Comparison of ENCODE assay signal across 8 cellular contexts in genomic region chr10:3935141-3935540, GRCh38.
A peak's percentile ranks its signal among the peaks of the same experiment; 100 is the strongest.
DNase-seq lines count a peak whose midpoint lies in the region; ATAC-seq and TF ChIP-seq lines count a peak whose summit lies in the region.

No MANE protein-coding gene starts in this region.

- H3K4me3 ChIP-seq in cardiac fibroblast (replicated peaks in 1 of 2; ENCODE audit: low read depth in 2 of 2, low read length in 2 of 2) = peak overlapping the region; percentile 5 to 33
- no peak overlapping the region for H3K4me3 ChIP-seq in muscle layer of duodenum (ENCODE audit: low read depth in 1 of 2, low read length in 2 of 2)
- peak overlapping the region; percentile 35 for H3K4me3 ChIP-seq in suprapubic skin

- H3K27me3 ChIP-seq in muscle layer of duodenum (ENCODE audit: low read depth, low read length) = no peaks in the 10 kb centered on the region
- H3K27me3 ChIP-seq in suprapubic skin = no peaks in the 10 kb centered on the region

- H3K27ac ChIP-seq in muscle layer of duodenum (ENCODE audit: low read length) (peak overlapping the region; percentile 68), suprapubic skin (peak overlapping the region; percentile 83)

- H3K4me1 Mint-ChIP-seq in T-helper 17 cell = peaks cover 28% of the 10 kb centered on the region

- H3K9me3 ChIP-seq in T-helper 17 cell (ENCODE audit: control insufficient read depth, low read length, poor library complexity, severe bottlenecking) = no peaks in the 10 kb centered on the region
- H3K9me3 ChIP-seq in muscle layer of duodenum (ENCODE audit: control insufficient read depth in 1 of 2, low read length in 2 of 2) = no peaks in the 10 kb centered on the region
- H3K9me3 ChIP-seq in suprapubic skin = no peaks in the 10 kb centered on the region

- peak; percentile 23 for TF ChIP-seq CTCF in GM10266 (IDR thresholded peaks at IDR 0.05; ENCODE audit: control insufficient read depth, insufficient read depth, low read depth, missing control alignments)
- peak; percentile 28 for TF ChIP-seq CTCF in cardiac fibroblast (IDR thresholded peaks at IDR 0.05; ENCODE audit: low read depth, low read length)
- no peak for TF ChIP-seq CTCF in suprapubic skin (IDR thresholded peaks at IDR 0.05)

- H3K4me3 Mint-ChIP-seq in T-helper 17 cell = peak overlapping the region; percentile 93

- WGBS in suprapubic skin = 15% methylated on average over 11 of the region's 11 CpGs

- H3K36me3 Mint-ChIP-seq in T-helper 17 cell (ENCODE audit: low read depth) = peaks cover 9% of the 10 kb centered on the region

- DNase-seq in GM10266 (ENCODE audit: extremely low spot score) = peak; percentile 91
- DNase-seq in HCEC 1CT = peak; percentile 49
- peak in 1 of 3 donors; percentile 20 for DNase-seq in T-helper 17 cell
- peak; percentile 89 to 90 for DNase-seq in cardiac fibroblast (ENCODE audit: low read depth in 2 of 2)
- DNase-seq in suprapubic skin (ENCODE audit: low spot score in 2 of 2) = no peak
- no peak for DNase-seq in NCI-H1930 (lab: John Stamatoyannopoulos, UW)
- no peak for DNase-seq in NCI-H1436 (lab: John Stamatoyannopoulos, UW)

- ATAC-seq in T-helper 17 cell = peak; percentile 93

- H3K36me3 ChIP-seq in muscle layer of duodenum (ENCODE audit: control insufficient read depth in 1 of 2, insufficient read depth in 2 of 2, low read length in 2 of 2) (peaks cover 0 to 5% of the 10 kb centered on the region in 2 donors), suprapubic skin (no peaks in the 10 kb centered on the region)

- no peaks in the 10 kb centered on the region for H3K4me1 ChIP-seq in muscle layer of duodenum (ENCODE audit: control insufficient read depth in 1 of 2, insufficient read depth in 2 of 2, low read length in 2 of 2)
- H3K4me1 ChIP-seq in suprapubic skin = peaks cover 22% of the 10 kb centered on the region

- no peaks in the 10 kb centered on the region for H3K27me3 Mint-ChIP-seq in T-helper 17 cell

- TF ChIP-seq POLR2A in suprapubic skin (IDR thresholded peaks at IDR 0.05) = no peak

- H3K27ac Mint-ChIP-seq in T-helper 17 cell = peak overlapping the region; percentile 99

- no peak for TF ChIP-seq EP300 in suprapubic skin (IDR thresholded peaks at IDR 0.05)

Comparison
In these comparisons a context has a peak if more than half of its experiments do, and no peak if none do; other contexts are left out.
1. DNase-seq: peak in GM10266 (single experiment), HCEC 1CT (single experiment) and cardiac fibroblast (2 of 2); none in suprapubic skin (0 of 2), NCI-H1930 (0 of 2) and NCI-H1436 (single experiment).
2. CTCF ChIP-seq: peak in GM10266 (single experiment) and cardiac fibroblast (single experiment); none in suprapubic skin (0 of 2).
3. H3K4me3 ChIP-seq: peak in cardiac fibroblast (2 of 2) and suprapubic skin (single experiment); none in muscle layer of duodenum (0 of 2).